Comparison of ENCODE assay signal across 20 cellular contexts in the genomic region with DNA sequence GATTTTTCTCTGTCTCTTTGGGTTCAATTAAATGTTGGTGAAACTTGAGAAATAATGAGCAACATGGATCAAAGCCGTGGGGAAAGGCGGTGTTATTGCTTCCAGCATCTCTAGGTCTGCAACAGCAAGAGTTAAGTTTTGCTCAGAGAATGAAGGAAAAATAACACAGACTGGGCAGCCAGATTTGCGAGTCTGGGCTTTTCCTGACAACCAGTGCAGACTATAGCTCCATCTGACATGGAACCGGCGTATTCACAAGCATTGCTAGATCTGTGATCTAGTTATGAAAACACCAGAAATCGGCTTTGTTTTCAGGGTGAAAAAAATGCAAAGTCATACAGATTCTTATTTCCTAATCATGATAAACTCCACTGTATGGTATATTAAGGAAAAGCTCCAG.
DNase-seq lines count a peak whose midpoint lies in the region; ATAC-seq, FAIRE-seq and TF ChIP-seq lines count a peak whose summit lies in the region.
"Had no signal": no experiment of that assay in that cellular context is flagged by ENCODE, and none has a peak within 500 bp of the region (broad histone marks: within the 10 kb centered on the region; RNA-seq: fewer than 3 reads in every experiment).

No MANE protein-coding gene starts in this region.

- BruUV-seq in HepG2 (replicated peaks; lab: Mats Ljungman, UMichigan) = no TSS peak

- H3K27ac Mint-ChIP-seq in brain = peak overlapping the region in 3 of 5 experiments; percentile 15 to 81 (median 69)
- H3K27ac Mint-ChIP-seq in stimulated activated naive CD8-positive, alpha-beta T cell treated with anti-CD3 and anti-CD28 coated beads, Interleukin-15, amount 100 ng/mL, for 72 hours = no peak overlapping the region
- no peak overlapping the region for H3K27ac Mint-ChIP-seq in endodermal cell
- H3K27ac Mint-ChIP-seq: HFFc6 had no signal

- no peak overlapping the region for H4K8ac ChIP-seq in mesenchymal stem cell (ENCODE audit: low read length)

- no peak overlapping the region for H2BK5ac ChIP-seq in mesenchymal stem cell (ENCODE audit: low read depth, low read length, poor library complexity, severe bottlenecking)

- H3K4me2 ChIP-seq in HepG2 (ENCODE audit: low read depth, low read length) (no peak overlapping the region), mesenchymal stem cell (ENCODE audit: low read length, poor library complexity, severe bottlenecking) (no peak overlapping the region)

- H3K4me3 Mint-ChIP-seq in brain = peak overlapping the region in 3 of 5 experiments; percentile 19 to 71 (median 29)
- no peak overlapping the region for H3K4me3 Mint-ChIP-seq in stimulated activated naive CD8-positive, alpha-beta T cell treated with anti-CD3 and anti-CD28 coated beads, Interleukin-15, amount 100 ng/mL, for 72 hours
- H3K4me3 Mint-ChIP-seq in endodermal cell = no peak overlapping the region
- H3K4me3 Mint-ChIP-seq: CD4-positive, alpha-beta memory T cell; HFFc6 had no signal

- no peak overlapping the region for H2BK120ac ChIP-seq in mesenchymal stem cell (ENCODE audit: low read depth, low read length)

- no peak overlapping the region for H3K23ac ChIP-seq in mesenchymal stem cell (ENCODE audit: low read length in 2 of 2)

- H3K9me3 Mint-ChIP-seq in brain = no peaks in the 10 kb centered on the region
- H3K9me3 Mint-ChIP-seq in stimulated activated naive CD8-positive, alpha-beta T cell treated with anti-CD3 and anti-CD28 coated beads, Interleukin-15, amount 100 ng/mL, for 72 hours = peaks cover 0 to 8% of the 10 kb centered on the region in 2 donors
- no peaks in the 10 kb centered on the region for H3K9me3 Mint-ChIP-seq in endodermal cell
- H3K9me3 Mint-ChIP-seq: CD4-positive, alpha-beta memory T cell; HFFc6 had no signal

- DNase-seq in HepG2 (ENCODE audit: low spot score) (no peak), right lobe of liver (no peak), mesenchymal stem cell (no peak), endodermal cell (no peak), AG20443 (ENCODE audit: low spot score) (no peak)
- DNase-seq in stimulated activated naive CD8-positive, alpha-beta T cell treated with anti-CD3 and anti-CD28 coated beads, Interleukin-15, amount 100 ng/mL, for 72 hours = no peak
- DNase-seq: CD4-positive, alpha-beta memory T cell; DND-41; GF-D8; HFFc6; MG63; NCI-H1105; NCI-H1694 treated with DMSO at 0.1 percent for 48 hours; NCI-H69 had no signal

- TF ChIP-seq RAD21 in HepG2 (CRISPR knock-in tag; IDR thresholded peaks at IDR 0.05) = no peak

- H3K4me1 Mint-ChIP-seq in brain (peaks cover 29% of the 10 kb centered on the region), endodermal cell (no peaks in the 10 kb centered on the region)
- peaks cover 29% of the 10 kb centered on the region for H3K4me1 Mint-ChIP-seq in stimulated activated naive CD8-positive, alpha-beta T cell treated with anti-CD3 and anti-CD28 coated beads, Interleukin-15, amount 100 ng/mL, for 72 hours

- H3K9ac ChIP-seq in HepG2 (ENCODE audit: insufficient read depth, low read depth, low read length) = no peak overlapping the region
- peak overlapping the region; percentile 73 for H3K9ac ChIP-seq in mesenchymal stem cell (ENCODE audit: low read length)
- H3K9ac ChIP-seq in endodermal cell (ENCODE audit: extremely low read depth, low read length, poor library complexity, severe bottlenecking) = no peak overlapping the region

- no peak overlapping the region for H3K14ac ChIP-seq in mesenchymal stem cell (ENCODE audit: low read length in 2 of 2)

- H3K9me3 ChIP-seq in HepG2 (ENCODE audit: low read length) (no peaks in the 10 kb centered on the region), right lobe of liver (no peaks in the 10 kb centered on the region), mesenchymal stem cell (ENCODE audit: control insufficient read depth, low read length) (no peaks in the 10 kb centered on the region), endodermal cell (ENCODE audit: control insufficient read depth, low read length) (peaks cover 11% of the 10 kb centered on the region)
- H3K9me3 ChIP-seq: MG63 had no signal

- WGBS in HepG2 (ENCODE audit: low lambda C conversion rate) = 31% methylated on average over 6 of the region's 6 CpGs
- 64% methylated on average over 6 of the region's 6 CpGs for WGBS in right lobe of liver (ENCODE audit: insufficient coverage, low coverage, low lambda C conversion rate, missing lambda C conversion rate)
- 84% methylated on average over 5 of the region's 6 CpGs for WGBS in mesenchymal stem cell
- 90 to 91% methylated on average over 6 of the region's 6 CpGs for WGBS in endodermal cell (ENCODE audit: insufficient coverage in 1 of 2, insufficient read length in 1 of 2), 2 experiments

- H2BK12ac ChIP-seq in mesenchymal stem cell (ENCODE audit: low read length in 2 of 2) = no peak overlapping the region

- H3K27ac ChIP-seq in HepG2 (ENCODE audit: extremely low read length, insufficient read depth, low read length) (no peak overlapping the region), right lobe of liver (no peak overlapping the region), mesenchymal stem cell (ENCODE audit: low read length, poor library complexity, severe bottlenecking) (no peak overlapping the region), endodermal cell (ENCODE audit: low read depth, low read length) (no peak overlapping the region)
- H3K27ac ChIP-seq: 22Rv1, RWPE1 had no signal

- TF ChIP-seq EP300 in HepG2 (IDR thresholded peaks at IDR 0.05; ENCODE audit: low read depth in 2 of 2, low read length in 2 of 2) (no peak), HepG2 (CRISPR knock-in tag; IDR thresholded peaks at IDR 0.05; ENCODE audit: borderline replicate concordance) (no peak)

- no peaks in the 10 kb centered on the region for H3K27me3 Mint-ChIP-seq in brain
- no peaks in the 10 kb centered on the region for H3K27me3 Mint-ChIP-seq in stimulated activated naive CD8-positive, alpha-beta T cell treated with anti-CD3 and anti-CD28 coated beads, Interleukin-15, amount 100 ng/mL, for 72 hours
- H3K27me3 Mint-ChIP-seq in endodermal cell (ENCODE audit: insufficient read depth) = peaks cover 56% of the 10 kb centered on the region
- H3K27me3 Mint-ChIP-seq: CD4-positive, alpha-beta memory T cell had no signal

- H3K27me3 ChIP-seq in HepG2 (ENCODE audit: control insufficient read depth in 1 of 2, insufficient read depth in 2 of 2, low read length in 2 of 2) (no peaks in the 10 kb centered on the region), right lobe of liver (no peaks in the 10 kb centered on the region), mesenchymal stem cell (ENCODE audit: control insufficient read depth in 1 of 2, insufficient read depth in 1 of 2, low read length in 2 of 2) (no peaks in the 10 kb centered on the region), endodermal cell (ENCODE audit: control insufficient read depth, insufficient read depth, low read length, poor library complexity, severe bottlenecking) (peaks cover 18% of the 10 kb centered on the region)
- H3K27me3 ChIP-seq: MG63 had no signal

- no peak for TF ChIP-seq CTCF in HepG2 (CRISPR knock-in tag; IDR thresholded peaks at IDR 0.05)
- TF ChIP-seq CTCF in right lobe of liver (IDR thresholded peaks at IDR 0.05) = no peak
- TF ChIP-seq CTCF in brain (conservative IDR thresholded peaks at IDR 0.05) = no peak
- TF ChIP-seq CTCF in endodermal cell (conservative IDR thresholded peaks at IDR 0.05) = no peak

- no peak overlapping the region for H3K4me3 ChIP-seq in HepG2 (replicated peaks in 1 of 3; ENCODE audit: insufficient read depth in 1 of 3, low read depth in 2 of 3, low read length in 3 of 3)
- no peak overlapping the region for H3K4me3 ChIP-seq in right lobe of liver
- peak overlapping the region in 1 of 2 experiments; percentile 36 for H3K4me3 ChIP-seq in mesenchymal stem cell (ENCODE audit: insufficient read depth in 1 of 2, low read depth in 1 of 2, low read length in 2 of 2)
- no peak overlapping the region for H3K4me3 ChIP-seq in endodermal cell (ENCODE audit: low read length)
- H3K4me3 ChIP-seq: MG63 had no signal

- POLR2A ChIA-PET in HepG2 (lab: Yijun Ruan, JAX) = no interaction called here

- H3K18ac ChIP-seq in mesenchymal stem cell (ENCODE audit: low read depth in 1 of 2, low read length in 2 of 2) = no peak overlapping the region

- H4K91ac ChIP-seq in mesenchymal stem cell (ENCODE audit: low read length) = no peak overlapping the region

- no peak for TF ChIP-seq POLR2A in HepG2 (IDR thresholded peaks at IDR 0.05; ENCODE audit: insufficient read depth in 1 of 2, low read depth in 2 of 2, low read length in 2 of 2)
- TF ChIP-seq POLR2A in right lobe of liver (IDR thresholded peaks at IDR 0.05) = no peak

- H3K36me3 Mint-ChIP-seq in brain = no peaks in the 10 kb centered on the region
- no peaks in the 10 kb centered on the region for H3K36me3 Mint-ChIP-seq in endodermal cell (ENCODE audit: low read depth)

- peaks cover 36% of the 10 kb centered on the region for H3K79me1 ChIP-seq in mesenchymal stem cell (replicated peaks; ENCODE audit: low read length, poor library complexity, severe bottlenecking)

- ATAC-seq in HepG2 (no peak), right lobe of liver (no peak), HG02970 (IDR thresholded peaks at IDR 0.05; ENCODE audit: low FRiP score, unreplicated experiment) (no peak)
- ATAC-seq in stimulated activated naive CD8-positive, alpha-beta T cell treated with anti-CD3 and anti-CD28 coated beads, Interleukin-15, amount 100 ng/mL, for 72 hours = no peak

- no peaks in the 10 kb centered on the region for H3K79me2 ChIP-seq in HepG2 (ENCODE audit: insufficient read depth, low read length)

- no peak for FAIRE-seq in HepG2 (lab: Jason Lieb, UNC)
- FAIRE-seq: D721Med, H1 had no signal

- no peak overlapping the region for H2BK15ac ChIP-seq in mesenchymal stem cell (ENCODE audit: low read depth, poor library complexity, severe bottlenecking)

- H4K20me1 ChIP-seq in HepG2 (ENCODE audit: insufficient read depth, low read length) = no peaks in the 10 kb centered on the region

- CTCF ChIA-PET in HepG2 (lab: Yijun Ruan, JAX; ENCODE audit: low intra/inter-chr PET ratio, low total read pairs) = no interaction called here

- in situ Hi-C loops in HepG2 (cut with HindIII; ENCODE audit: extremely low pct_ligation_motif_present, low pct_unique_long_range_greater_than_20kb) = no loop called here

- H3K4me1 ChIP-seq in HepG2 (ENCODE audit: insufficient read depth, low read length) (0 out of 2 replicates have a peak, but pooled peaks cover 10% of the 10 kb centered on the region), right lobe of liver (peaks cover 0 to 35% (median 12%) of the 10 kb centered on the region in 4 donors), mesenchymal stem cell (ENCODE audit: control insufficient read depth, insufficient read depth, low read depth, low read length) (peaks cover 4% of the 10 kb centered on the region), endodermal cell (ENCODE audit: control insufficient read depth, insufficient read depth, low read length) (no peaks in the 10 kb centered on the region)

- intact Hi-C loops in HepG2 (cut with micrococcal nuclease; ENCODE audit: unreplicated experiment) (no loop called here), right lobe of liver (cut with DNase I) (loop anchor here in 1 of 2 donors (10.0 kb wide), 1 partner anchor 205 kb away; no protein-coding TSS in a partner anchor)

- H3K36me3 ChIP-seq in HepG2 (replicated peaks in 1 of 2; ENCODE audit: control insufficient read depth in 1 of 2, insufficient read depth in 2 of 2, low read length in 2 of 2) = no peaks in the 10 kb centered on the region
- H3K36me3 ChIP-seq in right lobe of liver = no peaks in the 10 kb centered on the region
- H3K36me3 ChIP-seq in mesenchymal stem cell (ENCODE audit: control insufficient read depth in 1 of 2, insufficient read depth in 2 of 2, low read depth in 1 of 2, low read length in 2 of 2) = no peaks in the 10 kb centered on the region
- H3K36me3 ChIP-seq in endodermal cell (ENCODE audit: control insufficient read depth, insufficient read depth, low read length) = no peaks in the 10 kb centered on the region
- H3K36me3 ChIP-seq: MG63 had no signal

- H3K4ac ChIP-seq in mesenchymal stem cell (ENCODE audit: low read depth in 1 of 2, low read length in 2 of 2) = no peak overlapping the region

- H2AK5ac ChIP-seq in mesenchymal stem cell (ENCODE audit: low read length, severe bottlenecking) = no peak overlapping the region

- H2AFZ ChIP-seq in HepG2 (ENCODE audit: low read length) (no peak overlapping the region), mesenchymal stem cell (ENCODE audit: low read depth, low read length) (no peak overlapping the region)

Comparison
In these comparisons a context has a peak if more than half of its experiments do, and no peak if none do; other contexts are left out.
1. H3K27ac Mint-ChIP-seq: peak in brain (3 of 5); none in stimulated activated naive CD8-positive, alpha-beta T cell treated with anti-CD3 and anti-CD28 coated beads, Interleukin-15, amount 100 ng/mL, for 72 hours (0 of 2) and endodermal cell (single experiment).
2. H3K4me3 Mint-ChIP-seq: peak in brain (3 of 5); none in stimulated activated naive CD8-positive, alpha-beta T cell treated with anti-CD3 and anti-CD28 coated beads, Interleukin-15, amount 100 ng/mL, for 72 hours (0 of 2) and endodermal cell (single experiment).